35 cellular contexts compared by ENCODE assay signal in genomic region chr17:45863857-45864654, GRCh38. TPM values are rescaled to one million over a fixed set of nuclear protein-coding genes. Genes with fewer than 3 reads are reported as not detected.
"Had no signal": no experiment of that assay in that cellular context is flagged by ENCODE, and none has a peak within 500 bp of the region (broad histone marks: within the 10 kb centered on the region; RNA-seq: fewer than 3 reads in every experiment).

No MANE protein-coding gene starts in this region.

- H3K79me2 ChIP-seq: hepatocyte had no signal

- ATAC-seq: activated CD8-positive, alpha-beta T cell treated with anti-CD3 and anti-CD28 coated beads for 36 hours; activated T-cell treated with anti-CD3 and anti-CD28 coated beads, Interleukin-2, amount 50 U/mL, for 4 hours; activated T-helper 17 cell treated with anti-CD3 and anti-CD28 coated beads, Interleukin-2, amount 50 U/mL, for 72 hours; effector memory CD8-positive, alpha-beta T cell; foreskin keratinocyte; gastroesophageal sphincter; heart right ventricle; T-helper 17 cell had no signal

- H3K4me3 Mint-ChIP-seq: activated CD8-positive, alpha-beta T cell treated with anti-CD3 and anti-CD28 coated beads for 36 hours; activated T-cell treated with anti-CD3 and anti-CD28 coated beads, Interleukin-2, amount 50 U/mL, for 4 hours; activated T-helper 17 cell treated with anti-CD3 and anti-CD28 coated beads, Interleukin-2, amount 50 U/mL, for 72 hours; effector memory CD8-positive, alpha-beta T cell; T-helper 17 cell; T-helper 2 cell treated with Interferon-gamma antibody and Interleukin-4, amounts not matched to agents 5 μg/mL and 100 μg/mL, for 36 hours had no signal

- H3K4me1 ChIP-seq: esophagus muscularis mucosa, foreskin keratinocyte, gastroesophageal sphincter, heart right ventricle had no signal

- H3K9me3 Mint-ChIP-seq: activated CD8-positive, alpha-beta T cell treated with anti-CD3 and anti-CD28 coated beads for 36 hours; activated T-cell treated with anti-CD3 and anti-CD28 coated beads, Interleukin-2, amount 50 U/mL, for 4 hours; activated T-helper 17 cell treated with anti-CD3 and anti-CD28 coated beads, Interleukin-2, amount 50 U/mL, for 72 hours; effector memory CD8-positive, alpha-beta T cell; T-helper 2 cell treated with Interferon-gamma antibody and Interleukin-4, amounts not matched to agents 5 μg/mL and 100 μg/mL, for 36 hours had no signal

- FAIRE-seq: astrocyte, bronchial epithelial cell, colon had no signal

- H2AFZ ChIP-seq: hepatocyte had no signal

- H3K27ac ChIP-seq: brain microvascular endothelial cell, esophagus muscularis mucosa, foreskin keratinocyte, gastroesophageal sphincter, heart right ventricle, hepatocyte had no signal

- H3K4me2 ChIP-seq: hepatocyte had no signal

- DNase-seq: activated CD4-positive, alpha-beta T cell treated with anti-CD3 and anti-CD28 coated beads for 4 hours; activated CD4-positive, alpha-beta T cell treated with anti-CD3 and anti-CD28 coated beads, Interleukin-2, amount 50 U/mL, for 1 hour; activated CD4-positive, alpha-beta T cell treated with anti-CD3 and anti-CD28 coated beads, Interleukin-2, amount 50 U/mL, for 48 hours; activated CD4-positive, CD25-positive, alpha-beta regulatory T cell; activated CD4-positive, CD25-positive, alpha-beta regulatory T cell treated with anti-CD3 and anti-CD28 coated beads, Interleukin-2, amount 50 U/mL, for 72 hours; activated CD8-positive, alpha-beta memory T cell treated with anti-CD3 and anti-CD28 coated beads for 24 hours; activated CD8-positive, alpha-beta T cell treated with anti-CD3 and anti-CD28 coated beads for 36 hours; activated effector memory CD4-positive, alpha-beta T cell treated with Interleukin-2 at 50 U/mL for 16 hours; activated gamma-delta T cell treated with Interleukin-2 at 50 U/mL for 16 hours; activated naive CD4-positive, alpha-beta T cell treated with Interleukin-2 at 50 U/mL for 16 hours; activated T-cell treated with anti-CD3 and anti-CD28 coated beads, Interleukin-2, amount 50 U/mL, for 4 hours; amniotic stem cell; anterior cingulate cortex; brain microvascular endothelial cell; cortex of kidney; dermis blood vessel endothelial cell; effector CD4-positive, alpha-beta T cell; effector memory CD8-positive, alpha-beta T cell; erythroblast; foreskin keratinocyte; heart right ventricle; T-helper 17 cell; T1000 had no signal

- H3K9me3 ChIP-seq: esophagus muscularis mucosa, gastroesophageal sphincter, heart right ventricle had no signal

- H3K27ac Mint-ChIP-seq: activated CD8-positive, alpha-beta T cell treated with anti-CD3 and anti-CD28 coated beads for 36 hours; activated T-helper 17 cell treated with anti-CD3 and anti-CD28 coated beads, Interleukin-2, amount 50 U/mL, for 72 hours; effector memory CD8-positive, alpha-beta T cell; T-helper 17 cell; T-helper 2 cell treated with Interferon-gamma antibody and Interleukin-4, amounts not matched to agents 5 μg/mL and 100 μg/mL, for 36 hours had no signal

- H3K4me3 ChIP-seq: esophagus muscularis mucosa, gastroesophageal sphincter, heart right ventricle, hepatocyte had no signal

- H3K36me3 ChIP-seq: brain microvascular endothelial cell, esophagus muscularis mucosa, gastroesophageal sphincter, heart right ventricle had no signal

RNA-seq across cellular contexts. Expression of gene SPPL2C, which starts 19.4 kb away (rescaled TPM):
- total RNA-seq: activated CD8-positive, alpha-beta T cell treated with anti-CD3 and anti-CD28 coated beads for 36 hours; activated T-cell treated with anti-CD3 and anti-CD28 coated beads, Interleukin-2, amount 50 U/mL, for 4 hours; activated T-helper 17 cell treated with anti-CD3 and anti-CD28 coated beads, Interleukin-2, amount 50 U/mL, for 72 hours; astrocyte; bronchial epithelial cell; cardiac septum; chondrocyte; dermis blood vessel endothelial cell; esophagus muscularis mucosa; foreskin keratinocyte; gastroesophageal sphincter; glomerular endothelial cell; heart right ventricle; hepatocyte; T-helper 17 cell had no signal
- polyA plus RNA-seq: adipose tissue, foreskin keratinocyte, heart right ventricle, hepatocyte had no signal
